Comparison of ENCODE assay signal across 22 cellular contexts in genomic region chr14:54356172-54356571, GRCh38. TPM values are rescaled to one million over a fixed set of nuclear protein-coding genes. Genes with fewer than 3 reads are reported as not detected.
DNase-seq lines count a peak whose midpoint lies in the region; ATAC-seq and TF ChIP-seq lines count a peak whose summit lies in the region.
"Had no signal": no experiment of that assay in that cellular context is flagged by ENCODE, and none has a peak within 500 bp of the region (broad histone marks: within the 10 kb centered on the region; RNA-seq: fewer than 3 reads in every experiment).

No MANE protein-coding gene starts in this region.

- H3K9me3 Mint-ChIP-seq in endothelial cell (ENCODE audit: unreplicated experiment), result peaks cover 7% of the 10 kb centered on the region
- H3K9me3 Mint-ChIP-seq: neural crest cell; stimulated activated effector memory CD8-positive, alpha-beta T cell treated with anti-CD3 and anti-CD28 coated beads, Interleukin-12 subunit alpha, Interleukin-12 subunit beta, amount 100 ng/mL, for 72 hours had no signal

- no peak overlapping the region for H3K4me3 Mint-ChIP-seq in endothelial cell (ENCODE audit: unreplicated experiment)
- H3K4me3 Mint-ChIP-seq: neural crest cell; stimulated activated effector memory CD8-positive, alpha-beta T cell treated with anti-CD3 and anti-CD28 coated beads, Interleukin-12 subunit alpha, Interleukin-12 subunit beta, amount 100 ng/mL, for 72 hours had no signal

- intact Hi-C loops in uterus (cut with DNase I; ENCODE audit: low total_unique reads), result no loop called here

- H3K4me1 ChIP-seq in uterus, result no peaks in the 10 kb centered on the region
- H3K4me1 ChIP-seq: gastrocnemius medialis, thyroid gland had no signal

- no peaks in the 10 kb centered on the region for H3K36me3 ChIP-seq in uterus
- H3K36me3 ChIP-seq: gastrocnemius medialis, thyroid gland had no signal

- DNase-seq in HCEC 1CT (peak; percentile 22), HT1080 (ENCODE audit: low read depth) (peak; percentile 93), SHP77 (lab: John Stamatoyannopoulos, UW) (peak; percentile 36 to 75), foreskin fibroblast (peak; percentile 54 to 62), mucosa of gallbladder (ENCODE audit: low spot score) (no peak), endothelial cell (ENCODE audit: low spot score) (no peak), omental fat pad (ENCODE audit: low spot score) (no peak), uterus (no peak)
- DNase-seq: activated CD4-positive, alpha-beta T cell treated with anti-CD3 and anti-CD28 coated beads, Interleukin-2, amount 50 U/mL, for 48 hours; activated naive CD4-positive, alpha-beta T cell treated with Interleukin-2 at 50 U/mL for 16 hours; anterior cingulate cortex; Calu3; gastrocnemius medialis; left colon; midbrain; NCI-H2029; NCI-H524 treated with DMSO at 0.1 percent for 48 hours; thyroid gland had no signal

- no peaks in the 10 kb centered on the region for H3K27me3 Mint-ChIP-seq in endothelial cell (ENCODE audit: unreplicated experiment)

- no peak for TF ChIP-seq POLR2A in uterus (IDR thresholded peaks at IDR 0.05)

- H3K27ac ChIP-seq in uterus, result no peak overlapping the region
- H3K27ac ChIP-seq: coronary artery, gastrocnemius medialis, PC-9, thyroid gland had no signal

- peaks cover 6% of the 10 kb centered on the region for H3K4me1 Mint-ChIP-seq in endothelial cell (ENCODE audit: unreplicated experiment)
- H3K4me1 Mint-ChIP-seq: stimulated activated effector memory CD8-positive, alpha-beta T cell treated with anti-CD3 and anti-CD28 coated beads, Interleukin-12 subunit alpha, Interleukin-12 subunit beta, amount 100 ng/mL, for 72 hours had no signal

- H3K27ac Mint-ChIP-seq in endothelial cell (ENCODE audit: unreplicated experiment), result no peak overlapping the region
- H3K27ac Mint-ChIP-seq: stimulated activated effector memory CD8-positive, alpha-beta T cell treated with anti-CD3 and anti-CD28 coated beads, Interleukin-12 subunit alpha, Interleukin-12 subunit beta, amount 100 ng/mL, for 72 hours had no signal

- TF ChIP-seq CTCF in foreskin fibroblast (IDR thresholded peaks at IDR 0.05; ENCODE audit: low read depth, low read length) (no peak), endothelial cell (IDR thresholded peaks at IDR 0.05; ENCODE audit: unreplicated experiment) (no peak), omental fat pad (IDR thresholded peaks at IDR 0.05) (no peak), uterus (IDR thresholded peaks at IDR 0.05) (no peak)

- peaks cover 4% of the 10 kb centered on the region for H3K36me3 Mint-ChIP-seq in endothelial cell (ENCODE audit: low read depth, unreplicated experiment)
- H3K36me3 Mint-ChIP-seq: stimulated activated effector memory CD8-positive, alpha-beta T cell treated with anti-CD3 and anti-CD28 coated beads, Interleukin-12 subunit alpha, Interleukin-12 subunit beta, amount 100 ng/mL, for 72 hours had no signal

- H3K4me3 ChIP-seq in foreskin fibroblast (ENCODE audit: low read depth in 1 of 2, low read length in 2 of 2) (no peak overlapping the region), uterus (no peak overlapping the region)
- H3K4me3 ChIP-seq: coronary artery, gastrocnemius medialis, PC-9, thyroid gland had no signal

- ATAC-seq in omental fat pad (ENCODE audit: low FRiP score), result no peak
- ATAC-seq: gastrocnemius medialis; left colon; stimulated activated effector memory CD8-positive, alpha-beta T cell treated with anti-CD3 and anti-CD28 coated beads, Interleukin-12 subunit alpha, Interleukin-12 subunit beta, amount 100 ng/mL, for 72 hours had no signal

- no peaks in the 10 kb centered on the region for H3K9me3 ChIP-seq in uterus
- H3K9me3 ChIP-seq: gastrocnemius medialis, thyroid gland had no signal

- no peaks in the 10 kb centered on the region for H3K27me3 ChIP-seq in uterus
- H3K27me3 ChIP-seq: thyroid gland had no signal

RNA-seq across cellular contexts. Expression of gene CDKN3, which starts 40.6 kb away (rescaled TPM):
- total RNA-seq in HT1080 (2014; rRNA removed; shearing (Covaris generic)), result 122 and 146 TPM in 2 replicates
- polyA plus RNA-seq in HT1080 (2015; cell fraction: cytosol; rRNA removed), result 112 and 127 TPM in 2 replicates
- 37.9 and 51.7 TPM in 2 replicates for polyA plus RNA-seq in HT1080 (2015; cell fraction: nucleus; rRNA removed)
- total RNA-seq in mucosa of gallbladder (2.1 TPM), endothelial cell (ENCODE audit: unreplicated experiment) (12.2 TPM), omental fat pad (1 to 10 TPM in 3 of 4 donors, under 1 TPM in 1; 0.94 to 7.6 (median 4.2) TPM), uterus (10 to 100 TPM in 1 of 4 donors, 1 to 10 TPM in 2, not detected in 1; 1.3 to 24.3 (median 4.4) TPM)

Comparison
In these comparisons a context has a peak if more than half of its experiments do, and no peak if none do; other contexts are left out.
1. DNase-seq: peak in HCEC 1CT (single experiment), HT1080 (single experiment), SHP77 (2 of 2) and foreskin fibroblast (2 of 2); none in mucosa of gallbladder (single experiment), endothelial cell (single experiment), omental fat pad (single experiment) and uterus (0 of 2).